Comparison of ENCODE assay signal across 1 cellular context in the genomic region with DNA sequence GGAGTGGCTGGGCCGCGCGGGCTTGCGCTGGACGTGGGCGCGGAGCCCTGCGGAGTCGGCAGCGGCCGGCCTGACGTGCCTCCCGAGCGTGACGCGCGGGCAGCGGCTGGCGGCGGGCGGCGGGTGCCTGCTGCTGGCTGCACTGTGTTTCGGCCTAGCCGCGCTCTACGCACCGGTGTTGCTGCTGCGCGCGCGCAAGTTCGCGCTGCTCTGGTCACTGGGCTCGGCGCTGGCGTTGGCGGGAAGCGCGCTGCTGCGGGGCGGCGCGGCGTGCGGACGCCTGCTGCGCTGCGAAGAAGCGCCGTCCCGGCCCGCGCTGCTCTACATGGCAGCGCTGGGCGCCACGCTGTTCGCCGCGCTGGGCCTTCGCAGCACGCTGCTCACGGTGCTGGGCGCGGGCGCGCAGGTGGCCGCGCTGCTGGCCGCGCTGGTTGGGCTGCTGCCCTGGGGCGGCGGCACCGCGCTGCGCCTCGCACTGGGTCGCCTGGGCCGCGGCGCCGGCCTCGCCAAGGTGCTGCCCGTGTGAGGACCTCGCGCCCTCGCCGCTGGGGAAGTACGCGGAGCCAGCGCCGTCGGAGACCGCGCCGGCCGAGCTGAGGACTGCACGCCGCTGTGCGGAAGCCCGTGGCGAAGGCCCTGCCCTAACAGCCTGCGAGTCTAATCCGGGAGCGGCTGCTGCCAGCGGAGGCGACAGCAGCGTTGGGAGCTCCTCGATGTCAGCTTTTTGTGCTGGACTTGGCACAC.
TF ChIP-seq lines count a peak whose summit lies in the region.

No MANE protein-coding gene starts in this region.

TF ChIP-seq in HepG2, 621 proteins besides CTCF, POLR2A, EP300 and RAD21 (continued from another document and continues in another):
- TF ChIP-seq, protein P1, sequence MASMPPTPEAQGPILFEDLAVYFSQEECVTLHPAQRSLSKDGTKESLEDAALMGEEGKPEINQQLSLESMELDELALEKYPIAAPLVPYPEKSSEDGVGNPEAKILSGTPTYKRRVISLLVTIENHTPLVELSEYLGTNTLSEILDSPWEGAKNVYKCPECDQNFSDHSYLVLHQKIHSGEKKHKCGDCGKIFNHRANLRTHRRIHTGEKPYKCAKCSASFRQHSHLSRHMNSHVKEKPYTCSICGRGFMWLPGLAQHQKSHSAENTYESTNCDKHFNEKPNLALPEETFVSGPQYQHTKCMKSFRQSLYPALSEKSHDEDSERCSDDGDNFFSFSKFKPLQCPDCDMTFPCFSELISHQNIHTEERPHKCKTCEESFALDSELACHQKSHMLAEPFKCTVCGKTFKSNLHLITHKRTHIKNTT (CRISPR knock-in tag; IDR thresholded peaks at IDR 0.05), result no peak; the same call in 1 of the 2 replicates
- TF ChIP-seq ZNF30 (CRISPR knock-in tag; IDR thresholded peaks at IDR 0.05) (no peak), FIP1L1 (IDR thresholded peaks at IDR 0.05; ENCODE audit: borderline replicate concordance, insufficient read depth, low read depth, low read length) (no peak), ZNF350 (CRISPR knock-in tag; IDR thresholded peaks at IDR 0.05; ENCODE audit: borderline replicate concordance, low read depth) (0 out of 2 replicates have a peak, but pooled peaks have one; percentile 48), NR2F1 (CRISPR knock-in tag; IDR thresholded peaks at IDR 0.05) (no peak), SALL1 (CRISPR knock-in tag; IDR thresholded peaks at IDR 0.05) (peak; percentile 86), SRSF9 (IDR thresholded peaks at IDR 0.05; ENCODE audit: borderline replicate concordance, insufficient read depth, low read depth, low read length, poor library complexity, severe bottlenecking) (no peak), ZNF678 (CRISPR knock-in tag; IDR thresholded peaks at IDR 0.05) (no peak; the same call in 1 of the 2 replicates), FOXK2 (IDR thresholded peaks at IDR 0.05) (no peak), U2AF2 (IDR thresholded peaks at IDR 0.05; ENCODE audit: low read depth, low read length) (no peak), ZNF616 (CRISPR knock-in tag; IDR thresholded peaks at IDR 0.05; ENCODE audit: low read depth) (peak; percentile 94), NCOA2 (CRISPR knock-in tag; IDR thresholded peaks at IDR 0.05) (no peak), HOXA9 (CRISPR knock-in tag; IDR thresholded peaks at IDR 0.05; ENCODE audit: borderline replicate concordance) (peak; percentile 16; the same call in 1 of the 2 replicates), RELA (CRISPR knock-in tag; IDR thresholded peaks at IDR 0.05) (no peak), PLRG1 (conservative IDR thresholded peaks at IDR 0.05) (no peak), ZNF878 (CRISPR knock-in tag; IDR thresholded peaks at IDR 0.05) (no peak), TBX2 (CRISPR knock-in tag; IDR thresholded peaks at IDR 0.05; ENCODE audit: borderline replicate concordance) (peak; percentile 86), ZFX (CRISPR knock-in tag; IDR thresholded peaks at IDR 0.05; ENCODE audit: low read depth) (peak; percentile 83), ZNF121 (CRISPR knock-in tag; IDR thresholded peaks at IDR 0.05) (0 out of 2 replicates have a peak, but pooled peaks have one; percentile 7)
- TF ChIP-seq, protein P2, sequence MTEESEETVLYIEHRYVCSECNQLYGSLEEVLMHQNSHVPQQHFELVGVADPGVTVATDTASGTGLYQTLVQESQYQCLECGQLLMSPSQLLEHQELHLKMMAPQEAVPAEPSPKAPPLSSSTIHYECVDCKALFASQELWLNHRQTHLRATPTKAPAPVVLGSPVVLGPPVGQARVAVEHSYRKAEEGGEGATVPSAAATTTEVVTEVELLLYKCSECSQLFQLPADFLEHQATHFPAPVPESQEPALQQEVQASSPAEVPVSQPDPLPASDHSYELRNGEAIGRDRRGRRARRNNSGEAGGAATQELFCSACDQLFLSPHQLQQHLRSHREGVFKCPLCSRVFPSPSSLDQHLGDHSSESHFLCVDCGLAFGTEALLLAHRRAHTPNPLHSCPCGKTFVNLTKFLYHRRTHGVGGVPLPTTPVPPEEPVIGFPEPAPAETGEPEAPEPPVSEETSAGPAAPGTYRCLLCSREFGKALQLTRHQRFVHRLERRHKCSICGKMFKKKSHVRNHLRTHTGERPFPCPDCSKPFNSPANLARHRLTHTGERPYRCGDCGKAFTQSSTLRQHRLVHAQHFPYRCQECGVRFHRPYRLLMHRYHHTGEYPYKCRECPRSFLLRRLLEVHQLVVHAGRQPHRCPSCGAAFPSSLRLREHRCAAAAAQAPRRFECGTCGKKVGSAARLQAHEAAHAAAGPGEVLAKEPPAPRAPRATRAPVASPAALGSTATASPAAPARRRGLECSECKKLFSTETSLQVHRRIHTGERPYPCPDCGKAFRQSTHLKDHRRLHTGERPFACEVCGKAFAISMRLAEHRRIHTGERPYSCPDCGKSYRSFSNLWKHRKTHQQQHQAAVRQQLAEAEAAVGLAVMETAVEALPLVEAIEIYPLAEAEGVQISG (CRISPR knock-in tag; IDR thresholded peaks at IDR 0.05), result peak; percentile 89
- TF ChIP-seq, protein P3, sequence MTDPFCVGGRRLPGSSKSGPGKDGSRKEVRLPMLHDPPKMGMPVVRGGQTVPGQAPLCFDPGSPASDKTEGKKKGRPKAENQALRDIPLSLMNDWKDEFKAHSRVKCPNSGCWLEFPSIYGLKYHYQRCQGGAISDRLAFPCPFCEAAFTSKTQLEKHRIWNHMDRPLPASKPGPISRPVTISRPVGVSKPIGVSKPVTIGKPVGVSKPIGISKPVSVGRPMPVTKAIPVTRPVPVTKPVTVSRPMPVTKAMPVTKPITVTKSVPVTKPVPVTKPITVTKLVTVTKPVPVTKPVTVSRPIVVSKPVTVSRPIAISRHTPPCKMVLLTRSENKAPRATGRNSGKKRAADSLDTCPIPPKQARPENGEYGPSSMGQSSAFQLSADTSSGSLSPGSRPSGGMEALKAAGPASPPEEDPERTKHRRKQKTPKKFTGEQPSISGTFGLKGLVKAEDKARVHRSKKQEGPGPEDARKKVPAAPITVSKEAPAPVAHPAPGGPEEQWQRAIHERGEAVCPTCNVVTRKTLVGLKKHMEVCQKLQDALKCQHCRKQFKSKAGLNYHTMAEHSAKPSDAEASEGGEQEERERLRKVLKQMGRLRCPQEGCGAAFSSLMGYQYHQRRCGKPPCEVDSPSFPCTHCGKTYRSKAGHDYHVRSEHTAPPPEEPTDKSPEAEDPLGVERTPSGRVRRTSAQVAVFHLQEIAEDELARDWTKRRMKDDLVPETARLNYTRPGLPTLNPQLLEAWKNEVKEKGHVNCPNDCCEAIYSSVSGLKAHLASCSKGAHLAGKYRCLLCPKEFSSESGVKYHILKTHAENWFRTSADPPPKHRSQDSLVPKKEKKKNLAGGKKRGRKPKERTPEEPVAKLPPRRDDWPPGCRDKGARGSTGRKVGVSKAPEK (CRISPR knock-in tag; IDR thresholded peaks at IDR 0.05; ENCODE audit: borderline replicate concordance), result peak; percentile 87; the same call in 1 of the 2 replicates
- TF ChIP-seq, protein P4, sequence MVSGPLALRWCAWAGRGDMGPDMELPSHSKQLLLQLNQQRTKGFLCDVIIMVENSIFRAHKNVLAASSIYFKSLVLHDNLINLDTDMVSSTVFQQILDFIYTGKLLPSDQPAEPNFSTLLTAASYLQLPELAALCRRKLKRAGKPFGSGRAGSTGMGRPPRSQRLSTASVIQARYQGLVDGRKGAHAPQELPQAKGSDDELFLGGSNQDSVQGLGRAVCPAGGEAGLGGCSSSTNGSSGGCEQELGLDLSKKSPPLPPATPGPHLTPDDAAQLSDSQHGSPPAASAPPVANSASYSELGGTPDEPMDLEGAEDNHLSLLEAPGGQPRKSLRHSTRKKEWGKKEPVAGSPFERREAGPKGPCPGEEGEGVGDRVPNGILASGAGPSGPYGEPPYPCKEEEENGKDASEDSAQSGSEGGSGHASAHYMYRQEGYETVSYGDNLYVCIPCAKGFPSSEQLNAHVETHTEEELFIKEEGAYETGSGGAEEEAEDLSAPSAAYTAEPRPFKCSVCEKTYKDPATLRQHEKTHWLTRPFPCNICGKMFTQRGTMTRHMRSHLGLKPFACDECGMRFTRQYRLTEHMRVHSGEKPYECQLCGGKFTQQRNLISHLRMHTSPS (CRISPR knock-in tag; IDR thresholded peaks at IDR 0.05; ENCODE audit: low read depth), result no peak; the same call in 1 of the 2 replicates
- TF ChIP-seq, protein P5, sequence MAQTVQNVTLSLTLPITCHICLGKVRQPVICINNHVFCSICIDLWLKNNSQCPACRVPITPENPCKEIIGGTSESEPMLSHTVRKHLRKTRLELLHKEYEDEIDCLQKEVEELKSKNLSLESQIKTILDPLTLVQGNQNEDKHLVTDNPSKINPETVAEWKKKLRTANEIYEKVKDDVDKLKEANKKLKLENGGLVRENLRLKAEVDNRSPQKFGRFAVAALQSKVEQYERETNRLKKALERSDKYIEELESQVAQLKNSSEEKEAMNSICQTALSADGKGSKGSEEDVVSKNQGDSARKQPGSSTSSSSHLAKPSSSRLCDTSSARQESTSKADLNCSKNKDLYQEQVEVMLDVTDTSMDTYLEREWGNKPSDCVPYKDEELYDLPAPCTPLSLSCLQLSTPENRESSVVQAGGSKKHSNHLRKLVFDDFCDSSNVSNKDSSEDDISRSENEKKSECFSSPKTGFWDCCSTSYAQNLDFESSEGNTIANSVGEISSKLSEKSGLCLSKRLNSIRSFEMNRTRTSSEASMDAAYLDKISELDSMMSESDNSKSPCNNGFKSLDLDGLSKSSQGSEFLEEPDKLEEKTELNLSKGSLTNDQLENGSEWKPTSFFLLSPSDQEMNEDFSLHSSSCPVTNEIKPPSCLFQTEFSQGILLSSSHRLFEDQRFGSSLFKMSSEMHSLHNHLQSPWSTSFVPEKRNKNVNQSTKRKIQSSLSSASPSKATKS (CRISPR knock-in tag; IDR thresholded peaks at IDR 0.05), result no peak
- TF ChIP-seq, protein P6, sequence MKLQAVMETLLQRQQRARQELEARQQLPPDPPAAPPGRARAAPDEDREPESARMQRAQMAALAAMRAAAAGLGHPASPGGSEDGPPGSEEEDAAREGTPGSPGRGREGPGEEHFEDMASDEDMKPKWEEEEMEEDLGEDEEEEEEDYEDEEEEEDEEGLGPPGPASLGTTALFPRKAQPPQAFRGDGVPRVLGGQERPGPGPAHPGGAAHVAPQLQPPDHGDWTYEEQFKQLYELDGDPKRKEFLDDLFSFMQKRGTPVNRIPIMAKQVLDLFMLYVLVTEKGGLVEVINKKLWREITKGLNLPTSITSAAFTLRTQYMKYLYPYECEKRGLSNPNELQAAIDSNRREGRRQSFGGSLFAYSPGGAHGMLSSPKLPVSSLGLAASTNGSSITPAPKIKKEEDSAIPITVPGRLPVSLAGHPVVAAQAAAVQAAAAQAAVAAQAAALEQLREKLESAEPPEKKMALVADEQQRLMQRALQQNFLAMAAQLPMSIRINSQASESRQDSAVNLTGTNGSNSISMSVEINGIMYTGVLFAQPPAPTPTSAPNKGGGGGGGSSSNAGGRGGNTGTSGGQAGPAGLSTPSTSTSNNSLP (IDR thresholded peaks at IDR 0.05; ENCODE audit: low read depth, low read length), result no peak
- TF ChIP-seq, protein P7, sequence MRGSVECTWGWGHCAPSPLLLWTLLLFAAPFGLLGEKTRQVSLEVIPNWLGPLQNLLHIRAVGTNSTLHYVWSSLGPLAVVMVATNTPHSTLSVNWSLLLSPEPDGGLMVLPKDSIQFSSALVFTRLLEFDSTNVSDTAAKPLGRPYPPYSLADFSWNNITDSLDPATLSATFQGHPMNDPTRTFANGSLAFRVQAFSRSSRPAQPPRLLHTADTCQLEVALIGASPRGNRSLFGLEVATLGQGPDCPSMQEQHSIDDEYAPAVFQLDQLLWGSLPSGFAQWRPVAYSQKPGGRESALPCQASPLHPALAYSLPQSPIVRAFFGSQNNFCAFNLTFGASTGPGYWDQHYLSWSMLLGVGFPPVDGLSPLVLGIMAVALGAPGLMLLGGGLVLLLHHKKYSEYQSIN (CRISPR knock-in tag; IDR thresholded peaks at IDR 0.05; ENCODE audit: borderline replicate concordance), result no peak
- TF ChIP-seq, protein P8, sequence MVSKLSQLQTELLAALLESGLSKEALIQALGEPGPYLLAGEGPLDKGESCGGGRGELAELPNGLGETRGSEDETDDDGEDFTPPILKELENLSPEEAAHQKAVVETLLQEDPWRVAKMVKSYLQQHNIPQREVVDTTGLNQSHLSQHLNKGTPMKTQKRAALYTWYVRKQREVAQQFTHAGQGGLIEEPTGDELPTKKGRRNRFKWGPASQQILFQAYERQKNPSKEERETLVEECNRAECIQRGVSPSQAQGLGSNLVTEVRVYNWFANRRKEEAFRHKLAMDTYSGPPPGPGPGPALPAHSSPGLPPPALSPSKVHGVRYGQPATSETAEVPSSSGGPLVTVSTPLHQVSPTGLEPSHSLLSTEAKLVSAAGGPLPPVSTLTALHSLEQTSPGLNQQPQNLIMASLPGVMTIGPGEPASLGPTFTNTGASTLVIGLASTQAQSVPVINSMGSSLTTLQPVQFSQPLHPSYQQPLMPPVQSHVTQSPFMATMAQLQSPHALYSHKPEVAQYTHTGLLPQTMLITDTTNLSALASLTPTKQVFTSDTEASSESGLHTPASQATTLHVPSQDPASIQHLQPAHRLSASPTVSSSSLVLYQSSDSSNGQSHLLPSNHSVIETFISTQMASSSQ (IDR thresholded peaks at IDR 0.05; ENCODE audit: low read depth), result no peak
- TF ChIP-seq, protein P8 (CRISPR knock-in tag; IDR thresholded peaks at IDR 0.05; ENCODE audit: borderline replicate concordance), result peak; percentile 6; the same call in 1 of the 2 replicates
- TF ChIP-seq, protein P9, sequence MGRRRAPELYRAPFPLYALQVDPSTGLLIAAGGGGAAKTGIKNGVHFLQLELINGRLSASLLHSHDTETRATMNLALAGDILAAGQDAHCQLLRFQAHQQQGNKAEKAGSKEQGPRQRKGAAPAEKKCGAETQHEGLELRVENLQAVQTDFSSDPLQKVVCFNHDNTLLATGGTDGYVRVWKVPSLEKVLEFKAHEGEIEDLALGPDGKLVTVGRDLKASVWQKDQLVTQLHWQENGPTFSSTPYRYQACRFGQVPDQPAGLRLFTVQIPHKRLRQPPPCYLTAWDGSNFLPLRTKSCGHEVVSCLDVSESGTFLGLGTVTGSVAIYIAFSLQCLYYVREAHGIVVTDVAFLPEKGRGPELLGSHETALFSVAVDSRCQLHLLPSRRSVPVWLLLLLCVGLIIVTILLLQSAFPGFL (CRISPR knock-in tag; IDR thresholded peaks at IDR 0.05), result peak; percentile 87
- TF ChIP-seq, protein P10, sequence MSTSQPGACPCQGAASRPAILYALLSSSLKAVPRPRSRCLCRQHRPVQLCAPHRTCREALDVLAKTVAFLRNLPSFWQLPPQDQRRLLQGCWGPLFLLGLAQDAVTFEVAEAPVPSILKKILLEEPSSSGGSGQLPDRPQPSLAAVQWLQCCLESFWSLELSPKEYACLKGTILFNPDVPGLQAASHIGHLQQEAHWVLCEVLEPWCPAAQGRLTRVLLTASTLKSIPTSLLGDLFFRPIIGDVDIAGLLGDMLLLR (CRISPR knock-in tag; IDR thresholded peaks at IDR 0.05), result peak; percentile 66; the same call in 1 of the 2 replicates
